ENCODE assay signal across 1 cellular context in the genomic region with DNA sequence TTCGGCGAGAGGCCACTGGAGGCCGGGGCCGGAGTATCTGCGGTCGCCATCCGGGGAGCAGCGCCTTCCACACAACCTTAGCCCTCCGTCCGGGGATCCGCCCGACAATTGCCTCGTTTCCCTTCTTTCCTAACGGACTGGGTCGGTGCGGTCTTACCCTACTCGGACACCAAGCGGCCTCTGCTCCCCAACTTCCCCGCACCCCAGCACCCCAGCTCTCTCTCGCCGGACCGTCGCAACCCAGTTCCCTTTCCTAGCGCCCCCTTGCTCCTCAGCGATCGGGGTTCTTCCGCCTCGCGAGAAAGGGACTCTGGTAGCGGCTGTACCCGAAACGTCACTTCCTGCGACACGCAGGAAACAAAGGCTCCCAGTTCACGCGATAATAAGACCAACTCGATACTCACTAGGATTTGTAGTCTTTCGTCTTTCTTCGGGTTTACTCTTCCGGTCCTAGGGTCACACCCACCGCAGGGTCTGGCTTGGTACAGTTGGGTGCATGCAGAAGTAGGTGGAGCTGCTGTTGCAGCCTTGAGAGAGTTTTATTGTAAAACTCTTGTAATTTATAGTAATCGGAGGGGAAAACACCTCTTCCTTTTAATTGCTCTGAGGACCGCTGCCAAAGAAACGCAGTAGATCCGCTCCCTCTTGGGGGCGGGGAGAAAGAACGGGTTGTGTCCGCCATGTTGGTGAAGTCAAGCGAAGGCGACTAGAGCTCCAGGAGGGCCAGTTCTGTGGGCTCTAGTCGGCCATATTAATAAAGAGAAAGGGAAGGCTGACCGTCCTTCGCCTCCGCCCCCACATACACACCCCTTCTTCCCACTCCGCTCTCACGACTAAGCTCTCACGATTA.
TF ChIP-seq lines count a peak whose summit lies in the region.

A gene (plus strand): TSS at position 741 of the 850 bp plus-strand sequence. CDS start 209 bp downstream, outside the sequence.
A gene with protein sequence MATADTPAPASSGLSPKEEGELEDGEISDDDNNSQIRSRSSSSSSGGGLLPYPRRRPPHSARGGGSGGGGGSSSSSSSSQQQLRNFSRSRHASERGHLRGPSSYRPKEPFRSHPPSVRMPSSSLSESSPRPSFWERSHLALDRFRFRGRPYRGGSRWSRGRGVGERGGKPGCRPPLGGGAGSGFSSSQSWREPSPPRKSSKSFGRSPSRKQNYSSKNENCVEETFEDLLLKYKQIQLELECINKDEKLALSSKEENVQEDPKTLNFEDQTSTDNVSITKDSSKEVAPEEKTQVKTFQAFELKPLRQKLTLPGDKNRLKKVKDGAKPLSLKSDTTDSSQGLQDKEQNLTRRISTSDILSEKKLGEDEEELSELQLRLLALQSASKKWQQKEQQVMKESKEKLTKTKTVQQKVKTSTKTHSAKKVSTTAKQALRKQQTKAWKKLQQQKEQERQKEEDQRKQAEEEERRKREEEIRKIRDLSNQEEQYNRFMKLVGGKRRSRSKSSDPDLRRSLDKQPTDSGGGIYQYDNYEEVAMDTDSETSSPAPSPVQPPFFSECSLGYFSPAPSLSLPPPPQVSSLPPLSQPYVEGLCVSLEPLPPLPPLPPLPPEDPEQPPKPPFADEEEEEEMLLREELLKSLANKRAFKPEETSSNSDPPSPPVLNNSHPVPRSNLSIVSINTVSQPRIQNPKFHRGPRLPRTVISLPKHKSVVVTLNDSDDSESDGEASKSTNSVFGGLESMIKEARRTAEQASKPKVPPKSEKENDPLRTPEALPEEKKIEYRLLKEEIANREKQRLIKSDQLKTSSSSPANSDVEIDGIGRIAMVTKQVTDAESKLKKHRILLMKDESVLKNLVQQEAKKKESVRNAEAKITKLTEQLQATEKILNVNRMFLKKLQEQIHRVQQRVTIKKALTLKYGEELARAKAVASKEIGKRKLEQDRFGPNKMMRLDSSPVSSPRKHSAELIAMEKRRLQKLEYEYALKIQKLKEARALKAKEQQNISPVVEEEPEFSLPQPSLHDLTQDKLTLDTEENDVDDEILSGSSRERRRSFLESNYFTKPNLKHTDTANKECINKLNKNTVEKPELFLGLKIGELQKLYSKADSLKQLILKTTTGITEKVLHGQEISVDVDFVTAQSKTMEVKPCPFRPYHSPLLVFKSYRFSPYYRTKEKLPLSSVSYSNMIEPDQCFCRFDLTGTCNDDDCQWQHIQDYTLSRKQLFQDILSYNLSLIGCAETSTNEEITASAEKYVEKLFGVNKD (N-terminal part only) (minus strand): TSS at position 288 of the 850 bp plus-strand sequence. CDS start 238 bp downstream, at position 50.

TF ChIP-seq in HepG2, 621 proteins besides CTCF, POLR2A, EP300 and RAD21 (continued from another document and continues in another):
- TF ChIP-seq, protein P1, sequence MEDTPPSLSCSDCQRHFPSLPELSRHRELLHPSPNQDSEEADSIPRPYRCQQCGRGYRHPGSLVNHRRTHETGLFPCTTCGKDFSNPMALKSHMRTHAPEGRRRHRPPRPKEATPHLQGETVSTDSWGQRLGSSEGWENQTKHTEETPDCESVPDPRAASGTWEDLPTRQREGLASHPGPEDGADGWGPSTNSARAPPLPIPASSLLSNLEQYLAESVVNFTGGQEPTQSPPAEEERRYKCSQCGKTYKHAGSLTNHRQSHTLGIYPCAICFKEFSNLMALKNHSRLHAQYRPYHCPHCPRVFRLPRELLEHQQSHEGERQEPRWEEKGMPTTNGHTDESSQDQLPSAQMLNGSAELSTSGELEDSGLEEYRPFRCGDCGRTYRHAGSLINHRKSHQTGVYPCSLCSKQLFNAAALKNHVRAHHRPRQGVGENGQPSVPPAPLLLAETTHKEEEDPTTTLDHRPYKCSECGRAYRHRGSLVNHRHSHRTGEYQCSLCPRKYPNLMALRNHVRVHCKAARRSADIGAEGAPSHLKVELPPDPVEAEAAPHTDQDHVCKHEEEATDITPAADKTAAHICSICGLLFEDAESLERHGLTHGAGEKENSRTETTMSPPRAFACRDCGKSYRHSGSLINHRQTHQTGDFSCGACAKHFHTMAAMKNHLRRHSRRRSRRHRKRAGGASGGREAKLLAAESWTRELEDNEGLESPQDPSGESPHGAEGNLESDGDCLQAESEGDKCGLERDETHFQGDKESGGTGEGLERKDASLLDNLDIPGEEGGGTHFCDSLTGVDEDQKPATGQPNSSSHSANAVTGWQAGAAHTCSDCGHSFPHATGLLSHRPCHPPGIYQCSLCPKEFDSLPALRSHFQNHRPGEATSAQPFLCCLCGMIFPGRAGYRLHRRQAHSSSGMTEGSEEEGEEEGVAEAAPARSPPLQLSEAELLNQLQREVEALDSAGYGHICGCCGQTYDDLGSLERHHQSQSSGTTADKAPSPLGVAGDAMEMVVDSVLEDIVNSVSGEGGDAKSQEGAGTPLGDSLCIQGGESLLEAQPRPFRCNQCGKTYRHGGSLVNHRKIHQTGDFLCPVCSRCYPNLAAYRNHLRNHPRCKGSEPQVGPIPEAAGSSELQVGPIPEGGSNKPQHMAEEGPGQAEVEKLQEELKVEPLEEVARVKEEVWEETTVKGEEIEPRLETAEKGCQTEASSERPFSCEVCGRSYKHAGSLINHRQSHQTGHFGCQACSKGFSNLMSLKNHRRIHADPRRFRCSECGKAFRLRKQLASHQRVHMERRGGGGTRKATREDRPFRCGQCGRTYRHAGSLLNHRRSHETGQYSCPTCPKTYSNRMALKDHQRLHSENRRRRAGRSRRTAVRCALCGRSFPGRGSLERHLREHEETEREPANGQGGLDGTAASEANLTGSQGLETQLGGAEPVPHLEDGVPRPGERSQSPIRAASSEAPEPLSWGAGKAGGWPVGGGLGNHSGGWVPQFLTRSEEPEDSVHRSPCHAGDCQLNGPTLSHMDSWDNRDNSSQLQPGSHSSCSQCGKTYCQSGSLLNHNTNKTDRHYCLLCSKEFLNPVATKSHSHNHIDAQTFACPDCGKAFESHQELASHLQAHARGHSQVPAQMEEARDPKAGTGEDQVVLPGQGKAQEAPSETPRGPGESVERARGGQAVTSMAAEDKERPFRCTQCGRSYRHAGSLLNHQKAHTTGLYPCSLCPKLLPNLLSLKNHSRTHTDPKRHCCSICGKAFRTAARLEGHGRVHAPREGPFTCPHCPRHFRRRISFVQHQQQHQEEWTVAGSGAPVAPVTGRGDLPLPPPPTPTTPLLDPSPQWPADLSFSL (CRISPR knock-in tag; IDR thresholded peaks at IDR 0.05): no peak
- no peak for TF ChIP-seq SRF (IDR thresholded peaks at IDR 0.05; ENCODE audit: low read depth, low read length)
- no peak for TF ChIP-seq SETDB1 (CRISPR knock-in tag; IDR thresholded peaks at IDR 0.05; ENCODE audit: borderline replicate concordance)
- TF ChIP-seq TBX3 (IDR thresholded peaks at IDR 0.05; ENCODE audit: borderline replicate concordance): no peak
- TF ChIP-seq ZNF468 (CRISPR knock-in tag; IDR thresholded peaks at IDR 0.05): no peak
- TF ChIP-seq ZFAT (CRISPR knock-in tag; conservative IDR thresholded peaks at IDR 0.05): no peak
- TF ChIP-seq ZNF605 (CRISPR knock-in tag; IDR thresholded peaks at IDR 0.05): peak; percentile 42; the same call in 1 of the 2 replicates
- no peak; the same call in 1 of the 2 replicates for TF ChIP-seq ZSCAN30 (CRISPR knock-in tag; IDR thresholded peaks at IDR 0.05)
- no peak for TF ChIP-seq SSRP1 (CRISPR knock-in tag; IDR thresholded peaks at IDR 0.05)
- TF ChIP-seq ZBTB20 (CRISPR knock-in tag; IDR thresholded peaks at IDR 0.05; ENCODE audit: borderline replicate concordance, low read depth): no peak
- TF ChIP-seq, protein P2, sequence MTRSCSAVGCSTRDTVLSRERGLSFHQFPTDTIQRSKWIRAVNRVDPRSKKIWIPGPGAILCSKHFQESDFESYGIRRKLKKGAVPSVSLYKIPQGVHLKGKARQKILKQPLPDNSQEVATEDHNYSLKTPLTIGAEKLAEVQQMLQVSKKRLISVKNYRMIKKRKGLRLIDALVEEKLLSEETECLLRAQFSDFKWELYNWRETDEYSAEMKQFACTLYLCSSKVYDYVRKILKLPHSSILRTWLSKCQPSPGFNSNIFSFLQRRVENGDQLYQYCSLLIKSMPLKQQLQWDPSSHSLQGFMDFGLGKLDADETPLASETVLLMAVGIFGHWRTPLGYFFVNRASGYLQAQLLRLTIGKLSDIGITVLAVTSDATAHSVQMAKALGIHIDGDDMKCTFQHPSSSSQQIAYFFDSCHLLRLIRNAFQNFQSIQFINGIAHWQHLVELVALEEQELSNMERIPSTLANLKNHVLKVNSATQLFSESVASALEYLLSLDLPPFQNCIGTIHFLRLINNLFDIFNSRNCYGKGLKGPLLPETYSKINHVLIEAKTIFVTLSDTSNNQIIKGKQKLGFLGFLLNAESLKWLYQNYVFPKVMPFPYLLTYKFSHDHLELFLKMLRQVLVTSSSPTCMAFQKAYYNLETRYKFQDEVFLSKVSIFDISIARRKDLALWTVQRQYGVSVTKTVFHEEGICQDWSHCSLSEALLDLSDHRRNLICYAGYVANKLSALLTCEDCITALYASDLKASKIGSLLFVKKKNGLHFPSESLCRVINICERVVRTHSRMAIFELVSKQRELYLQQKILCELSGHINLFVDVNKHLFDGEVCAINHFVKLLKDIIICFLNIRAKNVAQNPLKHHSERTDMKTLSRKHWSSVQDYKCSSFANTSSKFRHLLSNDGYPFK (CRISPR knock-in tag; IDR thresholded peaks at IDR 0.05; ENCODE audit: borderline replicate concordance): peak; percentile 99
- TF ChIP-seq, protein P3, sequence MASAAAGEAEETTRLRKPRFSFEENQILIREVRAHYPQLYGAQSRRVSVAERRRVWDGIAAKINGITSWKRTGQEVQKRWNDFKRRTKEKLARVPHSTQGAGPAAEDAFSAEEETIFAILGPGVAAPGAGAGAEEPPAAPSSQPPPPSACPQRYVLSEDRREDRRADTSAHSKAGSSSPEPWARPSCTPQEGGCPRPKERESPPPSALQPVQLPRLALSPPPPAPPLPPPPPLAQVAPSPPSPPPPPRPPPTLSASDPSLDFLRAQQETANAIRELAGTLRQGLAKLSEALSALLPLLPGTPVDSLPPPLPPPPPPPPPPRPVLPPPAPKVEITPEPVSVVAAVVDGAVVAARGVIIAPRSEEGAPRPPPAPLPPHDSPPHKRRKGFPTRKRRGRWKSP (CRISPR knock-in tag; IDR thresholded peaks at IDR 0.05): peak; percentile 45; the same call in 1 of the 2 replicates
- no peak for TF ChIP-seq ZNF570 (CRISPR knock-in tag; IDR thresholded peaks at IDR 0.05; ENCODE audit: borderline replicate concordance)
- TF ChIP-seq, protein P4, sequence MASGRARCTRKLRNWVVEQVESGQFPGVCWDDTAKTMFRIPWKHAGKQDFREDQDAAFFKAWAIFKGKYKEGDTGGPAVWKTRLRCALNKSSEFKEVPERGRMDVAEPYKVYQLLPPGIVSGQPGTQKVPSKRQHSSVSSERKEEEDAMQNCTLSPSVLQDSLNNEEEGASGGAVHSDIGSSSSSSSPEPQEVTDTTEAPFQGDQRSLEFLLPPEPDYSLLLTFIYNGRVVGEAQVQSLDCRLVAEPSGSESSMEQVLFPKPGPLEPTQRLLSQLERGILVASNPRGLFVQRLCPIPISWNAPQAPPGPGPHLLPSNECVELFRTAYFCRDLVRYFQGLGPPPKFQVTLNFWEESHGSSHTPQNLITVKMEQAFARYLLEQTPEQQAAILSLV (CRISPR knock-in tag; IDR thresholded peaks at IDR 0.05; ENCODE audit: borderline replicate concordance): peak; percentile 31; the same call in 1 of the 2 replicates
- peak; percentile 74 for TF ChIP-seq HCFC1 (IDR thresholded peaks at IDR 0.05; ENCODE audit: low read depth, low read length)
- TF ChIP-seq SMC3 (IDR thresholded peaks at IDR 0.05; ENCODE audit: low read length): no peak
- TF ChIP-seq, protein P5, sequence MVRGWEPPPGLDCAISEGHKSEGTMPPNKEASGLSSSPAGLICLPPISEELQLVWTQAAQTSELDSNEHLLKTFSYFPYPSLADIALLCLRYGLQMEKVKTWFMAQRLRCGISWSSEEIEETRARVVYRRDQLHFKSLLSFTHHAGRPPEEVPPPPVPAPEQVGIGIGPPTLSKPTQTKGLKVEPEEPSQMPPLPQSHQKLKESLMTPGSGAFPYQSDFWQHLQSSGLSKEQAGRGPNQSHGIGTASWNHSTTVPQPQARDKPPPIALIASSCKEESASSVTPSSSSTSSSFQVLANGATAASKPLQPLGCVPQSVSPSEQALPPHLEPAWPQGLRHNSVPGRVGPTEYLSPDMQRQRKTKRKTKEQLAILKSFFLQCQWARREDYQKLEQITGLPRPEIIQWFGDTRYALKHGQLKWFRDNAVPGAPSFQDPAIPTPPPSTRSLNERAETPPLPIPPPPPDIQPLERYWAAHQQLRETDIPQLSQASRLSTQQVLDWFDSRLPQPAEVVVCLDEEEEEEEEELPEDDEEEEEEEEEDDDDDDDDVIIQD (CRISPR knock-in tag; IDR thresholded peaks at IDR 0.05; ENCODE audit: low read depth): peak; percentile 61; the same call in 1 of the 2 replicates
- TF ChIP-seq, protein P6, sequence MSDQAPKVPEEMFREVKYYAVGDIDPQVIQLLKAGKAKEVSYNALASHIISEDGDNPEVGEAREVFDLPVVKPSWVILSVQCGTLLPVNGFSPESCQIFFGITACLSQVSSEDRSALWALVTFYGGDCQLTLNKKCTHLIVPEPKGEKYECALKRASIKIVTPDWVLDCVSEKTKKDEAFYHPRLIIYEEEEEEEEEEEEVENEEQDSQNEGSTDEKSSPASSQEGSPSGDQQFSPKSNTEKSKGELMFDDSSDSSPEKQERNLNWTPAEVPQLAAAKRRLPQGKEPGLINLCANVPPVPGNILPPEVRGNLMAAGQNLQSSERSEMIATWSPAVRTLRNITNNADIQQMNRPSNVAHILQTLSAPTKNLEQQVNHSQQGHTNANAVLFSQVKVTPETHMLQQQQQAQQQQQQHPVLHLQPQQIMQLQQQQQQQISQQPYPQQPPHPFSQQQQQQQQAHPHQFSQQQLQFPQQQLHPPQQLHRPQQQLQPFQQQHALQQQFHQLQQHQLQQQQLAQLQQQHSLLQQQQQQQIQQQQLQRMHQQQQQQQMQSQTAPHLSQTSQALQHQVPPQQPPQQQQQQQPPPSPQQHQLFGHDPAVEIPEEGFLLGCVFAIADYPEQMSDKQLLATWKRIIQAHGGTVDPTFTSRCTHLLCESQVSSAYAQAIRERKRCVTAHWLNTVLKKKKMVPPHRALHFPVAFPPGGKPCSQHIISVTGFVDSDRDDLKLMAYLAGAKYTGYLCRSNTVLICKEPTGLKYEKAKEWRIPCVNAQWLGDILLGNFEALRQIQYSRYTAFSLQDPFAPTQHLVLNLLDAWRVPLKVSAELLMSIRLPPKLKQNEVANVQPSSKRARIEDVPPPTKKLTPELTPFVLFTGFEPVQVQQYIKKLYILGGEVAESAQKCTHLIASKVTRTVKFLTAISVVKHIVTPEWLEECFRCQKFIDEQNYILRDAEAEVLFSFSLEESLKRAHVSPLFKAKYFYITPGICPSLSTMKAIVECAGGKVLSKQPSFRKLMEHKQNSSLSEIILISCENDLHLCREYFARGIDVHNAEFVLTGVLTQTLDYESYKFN (CRISPR knock-in tag; conservative IDR thresholded peaks at IDR 0.05): 0 out of 2 replicates have a peak, but pooled peaks have one; percentile 33
- TF ChIP-seq, protein P7, sequence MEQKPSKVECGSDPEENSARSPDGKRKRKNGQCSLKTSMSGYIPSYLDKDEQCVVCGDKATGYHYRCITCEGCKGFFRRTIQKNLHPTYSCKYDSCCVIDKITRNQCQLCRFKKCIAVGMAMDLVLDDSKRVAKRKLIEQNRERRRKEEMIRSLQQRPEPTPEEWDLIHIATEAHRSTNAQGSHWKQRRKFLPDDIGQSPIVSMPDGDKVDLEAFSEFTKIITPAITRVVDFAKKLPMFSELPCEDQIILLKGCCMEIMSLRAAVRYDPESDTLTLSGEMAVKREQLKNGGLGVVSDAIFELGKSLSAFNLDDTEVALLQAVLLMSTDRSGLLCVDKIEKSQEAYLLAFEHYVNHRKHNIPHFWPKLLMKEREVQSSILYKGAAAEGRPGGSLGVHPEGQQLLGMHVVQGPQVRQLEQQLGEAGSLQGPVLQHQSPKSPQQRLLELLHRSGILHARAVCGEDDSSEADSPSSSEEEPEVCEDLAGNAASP (CRISPR knock-in tag; IDR thresholded peaks at IDR 0.05; ENCODE audit: borderline replicate concordance): peak; percentile 24; the same call in 1 of the 2 replicates
- no peak for TF ChIP-seq ZNF7 (CRISPR knock-in tag; IDR thresholded peaks at IDR 0.05)
